ENCODE assay signal across 16 cellular contexts in genomic region chr5:115418788-115419187, GRCh38.
DNase-seq lines count a peak whose midpoint lies in the region; ATAC-seq and TF ChIP-seq lines count a peak whose summit lies in the region.
"Had no signal": no experiment of that assay in that cellular context is flagged by ENCODE, and none has a peak within 500 bp of the region (broad histone marks: within the 10 kb centered on the region; RNA-seq: fewer than 3 reads in every experiment).

No MANE protein-coding gene starts in this region.

- no peak for ATAC-seq in GM18909 (IDR thresholded peaks at IDR 0.05; ENCODE audit: poor library complexity, unreplicated experiment)
- ATAC-seq in GM19351 (IDR thresholded peaks at IDR 0.05; ENCODE audit: unreplicated experiment), result no peak
- ATAC-seq: HepG2 had no signal

- H3K4me3 ChIP-seq in LNCaP clone FGC (ENCODE audit: low read depth, low read length) (no peak overlapping the region), epithelial cell of esophagus (ENCODE audit: low read length) (no peak overlapping the region)
- H3K4me3 ChIP-seq: SK-N-MC, testis had no signal

- DNase-seq in DMS53 (lab: John Stamatoyannopoulos, UW) (peak; percentile 97), LNCaP clone FGC (ENCODE audit: low read depth) (peak; percentile 47), NCI-H69 (lab: John Stamatoyannopoulos, UW) (peak; percentile 93), epithelial cell of esophagus (ENCODE audit: low read depth) (peak; percentile 60), AG20443 (ENCODE audit: low spot score) (no peak), NCI-H526 (lab: John Stamatoyannopoulos, UW) (no peak)
- DNase-seq: activated CD4-positive, alpha-beta T cell treated with anti-CD3 and anti-CD28 coated beads for 4 hours; activated naive CD4-positive, alpha-beta T cell treated with anti-CD3 and anti-CD28 coated beads, Interleukin-2, amount 50 U/mL, for 16 hours; hypothalamus; NCI-H1694; stimulated activated CD4-positive, alpha-beta T cell treated with anti-CD3 and anti-CD28 coated beads, Interleukin-4, amount 100 ng/mL, for 4 hours; testis had no signal

- TF ChIP-seq CTCF in LNCaP clone FGC (IDR thresholded peaks at IDR 0.05; ENCODE audit: control insufficient read depth, extremely low read depth, insufficient read depth), result no peak
- no peak for TF ChIP-seq CTCF in epithelial cell of esophagus (IDR thresholded peaks at IDR 0.05; ENCODE audit: insufficient read depth, low read depth, low read length, missing control alignments)

Comparison
In these comparisons a context has a peak if more than half of its experiments do, and no peak if none do; other contexts are left out.
1. DNase-seq: peak in DMS53 (single experiment), LNCaP clone FGC (single experiment), NCI-H69 (single experiment) and epithelial cell of esophagus (single experiment); none in AG20443 (single experiment) and NCI-H526 (0 of 2).